15 cellular contexts compared by ENCODE assay signal in the genomic region with DNA sequence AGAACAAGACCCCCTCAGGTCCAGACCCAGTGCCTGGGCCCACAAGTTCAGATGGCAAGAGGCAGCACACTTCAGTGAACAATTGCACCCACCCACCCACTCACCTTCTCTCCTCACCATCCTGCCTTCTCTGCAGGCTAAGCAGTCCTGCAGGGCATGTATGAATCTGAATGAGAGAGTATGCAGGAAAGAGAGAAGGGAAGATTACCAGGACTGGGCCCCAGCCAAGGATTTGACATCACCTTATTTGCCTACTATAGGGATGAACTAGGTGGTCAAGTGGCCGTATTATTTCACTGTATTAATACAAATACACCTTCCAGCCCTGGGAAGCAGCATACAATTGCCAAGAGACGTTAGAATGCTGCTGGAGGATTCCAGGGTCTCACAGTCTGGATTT. TPM values are rescaled to one million over a fixed set of nuclear protein-coding genes. Genes with fewer than 3 reads are reported as not detected.
DNase-seq lines count a peak whose midpoint lies in the region; ATAC-seq and TF ChIP-seq lines count a peak whose summit lies in the region.
"Had no signal": no experiment of that assay in that cellular context is flagged by ENCODE, and none has a peak within 500 bp of the region (broad histone marks: within the 10 kb centered on the region; RNA-seq: fewer than 3 reads in every experiment).

No MANE protein-coding gene starts in this region.

- H3K9me3 ChIP-seq in Peyer's patch (peaks cover 0 to 9% (median 0%) of the 10 kb centered on the region in 4 donors), suprapubic skin (no peaks in the 10 kb centered on the region)

- H3K27me3 ChIP-seq in GM23338 (ENCODE audit: insufficient read depth) (peaks cover 27% of the 10 kb centered on the region), Peyer's patch (no peaks in the 10 kb centered on the region), suprapubic skin (no peaks in the 10 kb centered on the region)

- peaks cover 21% of the 10 kb centered on the region; the same call in 1 of the 2 replicates for H4K20me1 ChIP-seq in GM23338 (replicated peaks; ENCODE audit: insufficient read depth)

- peaks cover 25% of the 10 kb centered on the region for H3K79me2 ChIP-seq in GM23338 (replicated peaks; ENCODE audit: insufficient read depth)

- WGBS in suprapubic skin = 75% methylated on average over 2 of the region's 2 CpGs

- H3K36me3 ChIP-seq in GM23338 (ENCODE audit: insufficient read depth) (no peaks in the 10 kb centered on the region), Peyer's patch (no peaks in the 10 kb centered on the region), suprapubic skin (no peaks in the 10 kb centered on the region)

- H3K36me3 Mint-ChIP-seq in GM23338 (ENCODE audit: low read depth) (peaks cover 17% of the 10 kb centered on the region), brain (peaks cover 47% of the 10 kb centered on the region), nephron progenitor cell (ENCODE audit: low read depth) (peaks cover 30% of the 10 kb centered on the region)

- TF ChIP-seq EP300 in suprapubic skin (IDR thresholded peaks at IDR 0.05) = no peak

- H3K27ac Mint-ChIP-seq in GM23338 = no peak overlapping the region
- H3K27ac Mint-ChIP-seq in brain = peak overlapping the region in 3 of 5 experiments; percentile 41 to 87 (median 71)
- no peak overlapping the region for H3K27ac Mint-ChIP-seq in nephron progenitor cell

- peak overlapping the region; percentile 79 for H3K4me2 ChIP-seq in GM23338
- H3K4me2 ChIP-seq: KMS-11 had no signal

- H2AFZ ChIP-seq in GM23338 = peak overlapping the region; percentile 100; the same call in 1 of the 2 replicates

- H3K4me3 Mint-ChIP-seq in GM23338 (peak overlapping the region; percentile 70), brain (peak overlapping the region; percentile 68 to 80 (median 77)), nephron progenitor cell (peak overlapping the region; percentile 71)

- no peaks in the 10 kb centered on the region for H3K9me2 ChIP-seq in GM23338 (ENCODE audit: insufficient read depth)

- H3K27ac ChIP-seq in GM23338 (ENCODE audit: low read depth) (no peak overlapping the region), Peyer's patch (peak overlapping the region in 1 of 4 donors; percentile 93), suprapubic skin (no peak overlapping the region)
- H3K27ac ChIP-seq: 22Rv1, KMS-11 had no signal

- H3K4me3 ChIP-seq in GM23338 (peak overlapping the region; percentile 96; the same call in 1 of the 2 replicates), Peyer's patch (no peak overlapping the region), suprapubic skin (no peak overlapping the region)

- ATAC-seq in GM23338 = no peak

- H3K9me3 Mint-ChIP-seq in GM23338 (peaks cover 2% of the 10 kb centered on the region), brain (peaks cover 27 to 50% (median 30%) of the 10 kb centered on the region in 5 experiments), nephron progenitor cell (peaks cover 71% of the 10 kb centered on the region)

- DNase-seq in DMS53 (lab: John Stamatoyannopoulos, UW) (peak; percentile 71), DMS53 treated with DMSO at 0.1 percent for 48 hours (lab: John Stamatoyannopoulos, UW; ENCODE audit: unreplicated experiment) (no peak), GM23338 (ENCODE audit: low spot score) (no peak), nephron progenitor cell (no peak), Peyer's patch (no peak), COLO668 (lab: John Stamatoyannopoulos, UW; ENCODE audit: unreplicated experiment) (no peak), suprapubic skin (ENCODE audit: low spot score in 2 of 2) (no peak)
- DNase-seq: foreskin melanocyte, kidney glomerular epithelial cell, NCI-H1694 treated with DMSO at 0.1 percent for 48 hours, NCI-H524 treated with DMSO at 0.1 percent for 48 hours, RPMI8226 had no signal

- no peak for TF ChIP-seq POLR2A in Peyer's patch (IDR thresholded peaks at IDR 0.05)
- no peak for TF ChIP-seq POLR2A in suprapubic skin (IDR thresholded peaks at IDR 0.05)

- TF ChIP-seq CTCF in GM23338 (conservative IDR thresholded peaks at IDR 0.05; ENCODE audit: low read depth in 2 of 2) (no peak), brain (conservative IDR thresholded peaks at IDR 0.05) (no peak), nephron progenitor cell (IDR thresholded peaks at IDR 0.05) (no peak), Peyer's patch (IDR thresholded peaks at IDR 0.05) (no peak), suprapubic skin (IDR thresholded peaks at IDR 0.05) (no peak)

- H3F3A ChIP-seq in GM23338 (replicated peaks; ENCODE audit: low read depth) = peaks cover 4% of the 10 kb centered on the region; the same call in 1 of the 2 replicates

- H3K27me3 Mint-ChIP-seq in GM23338 (ENCODE audit: insufficient read depth, low read depth, poor library complexity) (peaks cover 29% of the 10 kb centered on the region), brain (peaks cover 28% of the 10 kb centered on the region), nephron progenitor cell (ENCODE audit: low read depth, poor library complexity) (peaks cover 46% of the 10 kb centered on the region)

- H3K4me1 Mint-ChIP-seq in GM23338 = peaks cover 26% of the 10 kb centered on the region
- H3K4me1 Mint-ChIP-seq in brain = peaks cover 34% of the 10 kb centered on the region
- H3K4me1 Mint-ChIP-seq in nephron progenitor cell = peaks cover 20% of the 10 kb centered on the region

- peaks cover 10% of the 10 kb centered on the region for H3K4me1 ChIP-seq in GM23338 (ENCODE audit: insufficient read depth)
- H3K4me1 ChIP-seq in Peyer's patch = peaks cover 0 to 12% (median 7%) of the 10 kb centered on the region in 4 donors
- peaks cover 23% of the 10 kb centered on the region for H3K4me1 ChIP-seq in suprapubic skin

TF ChIP-seq in GM23338, 12 proteins besides CTCF, POLR2A, EP300 and RAD21 (continues in another document):
- no peak for TF ChIP-seq POLR2AphosphoS5 (IDR thresholded peaks at IDR 0.05; ENCODE audit: low read depth)
- no peak for TF ChIP-seq NANOG (IDR thresholded peaks at IDR 0.05; ENCODE audit: borderline replicate concordance)
- no peak for TF ChIP-seq JUNB (IDR thresholded peaks at IDR 0.05; ENCODE audit: unreplicated experiment)
- TF ChIP-seq EZH2 (IDR thresholded peaks at IDR 0.05; ENCODE audit: low read depth, unreplicated experiment) = no peak

RNA-seq across cellular contexts. Expression of a gene that starts 2.1 kb away (rescaled TPM):
- total RNA-seq in GM23338 (2014; rRNA removed; shearing (Covaris generic)) = 54.6 and 58.1 TPM in 2 replicates
- 12.9 and 18.5 TPM in 2 replicates for polyA plus RNA-seq in GM23338 (2016; fragmentation: Nextera tagmentation; extraction: Ambion mirVana)
- 2.3 TPM for polyA plus RNA-seq in brain (ENCODE audit: insufficient read depth, low read depth, low replicate concordance)
- 10 to 100 TPM; 24.3 to 87.5 (median 31.2) TPM for total RNA-seq in Peyer's patch
- total RNA-seq in suprapubic skin = 10 to 100 TPM in 2 of 4 donors, 1 to 10 TPM in 2; 5.6 to 40.6 (median 12.0) TPM

RNA-seq across cellular contexts. Expression of a gene that starts 30.2 kb away (rescaled TPM):
- total RNA-seq in GM23338 (2014; rRNA removed; shearing (Covaris generic)) = 41.6 and 49.2 TPM in 2 replicates
- polyA plus RNA-seq in GM23338 (2016; fragmentation: Nextera tagmentation; extraction: Ambion mirVana) (4.6 and 6.0 TPM in 2 replicates), brain (ENCODE audit: insufficient read depth, low read depth, low replicate concordance) (not detected)
- total RNA-seq in Peyer's patch (not detected), suprapubic skin (1 to 10 TPM; 1.0 to 2.3 (median 1.7) TPM)

Comparison
In these comparisons a context has a peak if more than half of its experiments do, and no peak if none do; other contexts are left out.
1. H3K27ac Mint-ChIP-seq: peak in brain (3 of 5); none in GM23338 (single experiment) and nephron progenitor cell (single experiment).
2. RNA of a gene that starts 30.2 kb away (total RNA-seq): 41.6 to 49.2 TPM in GM23338; 1.0 to 2.3 TPM in suprapubic skin and not detected in Peyer's patch; every median in the first group is over 10 times any median in the second.
3. Peak in every context shown above with its lines, with median percentiles within 50 percentile points of each other: H3K4me3 Mint-ChIP-seq.